In genomic region chr4:93719552-93719951, GRCh38 we compare ENCODE assay signal across 26 cellular contexts.
A peak's percentile ranks its signal among the peaks of the same experiment; 100 is the strongest.
DNase-seq lines count a peak whose midpoint lies in the region; ATAC-seq, FAIRE-seq and TF ChIP-seq lines count a peak whose summit lies in the region.
"Had no signal": no experiment of that assay in that cellular context is flagged by ENCODE, and none has a peak within 500 bp of the region (broad histone marks: within the 10 kb centered on the region; RNA-seq: fewer than 3 reads in every experiment).

No MANE protein-coding gene starts in this region.

- no peak for TF ChIP-seq POLR2A in IMR-90 (IDR thresholded peaks at IDR 0.05; ENCODE audit: low read depth, low read length)

- no peaks in the 10 kb centered on the region for H3K27me3 ChIP-seq in IMR-90 (ENCODE audit: control insufficient read depth, insufficient read depth, low read length)
- H3K27me3 ChIP-seq in bronchial epithelial cell (ENCODE audit: control insufficient read depth, insufficient read depth, low read length): no peaks in the 10 kb centered on the region
- H3K27me3 ChIP-seq: SJSA1 had no signal

- H3K79me1 ChIP-seq in IMR-90 (ENCODE audit: low read depth in 1 of 2, low read length in 2 of 2): no peaks in the 10 kb centered on the region

- no peak for TF ChIP-seq CTCF in IMR-90 (conservative IDR thresholded peaks at IDR 0.05; ENCODE audit: low read depth, low read length)
- TF ChIP-seq CTCF in bronchial epithelial cell (IDR thresholded peaks at IDR 0.05; ENCODE audit: insufficient read depth, low read length, severe bottlenecking): no peak

- no peaks in the 10 kb centered on the region for H3K4me1 ChIP-seq in IMR-90 (ENCODE audit: control insufficient read depth, insufficient read depth, low read length)
- H3K4me1 ChIP-seq: BE2C, HAP-1, SJSA1 had no signal

- H3K9ac ChIP-seq in IMR-90 (ENCODE audit: low read depth, low read length): no peak overlapping the region

- no peak overlapping the region for H4K5ac ChIP-seq in IMR-90 (ENCODE audit: low read depth, low read length)

- no peak overlapping the region for H2BK20ac ChIP-seq in IMR-90 (ENCODE audit: low read depth, low read length)

- DNase-seq in DMS53 (lab: John Stamatoyannopoulos, UW) (peak; percentile 33), IMR-90 (peak; percentile 17), bronchial epithelial cell (ENCODE audit: low read depth) (peak; percentile 85), kidney tubule cell (ENCODE audit: low spot score) (peak; percentile 67), amygdala (lab: John Stamatoyannopoulos, UW) (no peak)
- DNase-seq: 8988T; ACHN; BE2C; Calu3; CD8-positive, alpha-beta memory T cell; GOT3; Karpas-422; NCI-H1092; NCI-H1417 treated with DMSO at 0.1 percent for 48 hours; NCI-H187 treated with DMSO at 0.1 percent for 48 hours; NCI-H446; NCI-H524 treated with DMSO at 0.1 percent for 48 hours; NCI-H82; NK-92 treated with Interleukin-12 subunit alpha and Interleukin-12 subunit beta, amount 100 ng/mL, for 24 hours; PC-9; Right ventricle myocardium superior had no signal

- H3K56ac ChIP-seq in IMR-90 (ENCODE audit: extremely low read depth, insufficient read depth, low read length): no peak overlapping the region

- H3K4me2 ChIP-seq in IMR-90 (ENCODE audit: low read depth, low read length): no peak overlapping the region
- H3K4me2 ChIP-seq: PC-9 had no signal

- no peak for FAIRE-seq in bronchial epithelial cell (lab: Jason Lieb, UNC)
- FAIRE-seq: GM18507 had no signal

- no peak overlapping the region for H4K8ac ChIP-seq in IMR-90 (ENCODE audit: low read depth in 2 of 2, low read length in 2 of 2)

- no peak overlapping the region for H3K18ac ChIP-seq in IMR-90 (ENCODE audit: low read depth, low read length)

- H2AFZ ChIP-seq in IMR-90 (replicated peaks; ENCODE audit: low read length, poor library complexity): no peak overlapping the region
- H2AFZ ChIP-seq: PC-9 had no signal

- no peaks in the 10 kb centered on the region for H3K9me1 ChIP-seq in IMR-90 (ENCODE audit: insufficient read depth, low read length)

- CTCF ChIA-PET in IMR-90 (lab: Yijun Ruan, JAX): interaction anchor here (0.6 kb wide), 1 partner anchor 9 kb away, joined by 3 read pairs; no protein-coding TSS in a partner anchor

- H3K14ac ChIP-seq in IMR-90 (replicated peaks; ENCODE audit: low read depth, low read length): no peak overlapping the region

- H2BK120ac ChIP-seq in IMR-90 (ENCODE audit: low read depth, low read length): no peak overlapping the region

- H3K4me3 ChIP-seq in IMR-90 (ENCODE audit: insufficient read depth, low read depth, low read length) (no peak overlapping the region), bronchial epithelial cell (ENCODE audit: low read depth, low read length) (no peak overlapping the region)
- H3K4me3 ChIP-seq: HAP-1, PC-9, SJSA1 had no signal

- H2BK15ac ChIP-seq in IMR-90 (ENCODE audit: low read depth, low read length): no peak overlapping the region

- no peak overlapping the region for H4K91ac ChIP-seq in IMR-90 (ENCODE audit: insufficient read depth, low read depth, low read length)

- no peak overlapping the region for H2AK9ac ChIP-seq in IMR-90 (replicated peaks; ENCODE audit: low read depth, low read length, poor library complexity)

- H4K20me1 ChIP-seq in IMR-90 (ENCODE audit: insufficient read depth, low read length): no peaks in the 10 kb centered on the region

- H3K4ac ChIP-seq in IMR-90 (ENCODE audit: low read depth, low read length): no peak overlapping the region

- no peak overlapping the region for H3K23ac ChIP-seq in IMR-90 (ENCODE audit: low read depth, low read length)

- POLR2A ChIA-PET in IMR-90 (lab: Charles Lee; ENCODE audit: unreplicated experiment): no interaction called here

- in situ Hi-C loops in IMR-90 (cut with MboI; ENCODE audit: low sequenced_read_pairs): no loop called here

- H2BK5ac ChIP-seq in IMR-90 (ENCODE audit: low read depth, low read length, poor library complexity, severe bottlenecking): no peak overlapping the region

- ATAC-seq in IMR-90 (ENCODE audit: low read depth) (no peak), HG02588 (IDR thresholded peaks at IDR 0.05; ENCODE audit: unreplicated experiment) (no peak), GM21423 (IDR thresholded peaks at IDR 0.05; ENCODE audit: unreplicated experiment) (no peak)

- BruUV-seq in IMR-90 (replicated peaks; lab: Mats Ljungman, UMichigan): no TSS peak

- no peaks in the 10 kb centered on the region for H3K9me3 ChIP-seq in IMR-90 (ENCODE audit: control insufficient read depth, insufficient read depth, low read length)
- H3K9me3 ChIP-seq: BE2C, HAP-1, SJSA1 had no signal

- dilution Hi-C loops in IMR-90 (cut with HindIII; ENCODE audit: low sequenced_read_pairs, unreplicated experiment): no loop called here

- no peak overlapping the region for H2AK5ac ChIP-seq in IMR-90 (ENCODE audit: low read depth, low read length)

- no peaks in the 10 kb centered on the region for H3K36me3 ChIP-seq in IMR-90 (ENCODE audit: control insufficient read depth, insufficient read depth, low read length)
- H3K36me3 ChIP-seq in bronchial epithelial cell (ENCODE audit: control insufficient read depth, insufficient read depth, low read length): no peaks in the 10 kb centered on the region
- H3K36me3 ChIP-seq: BE2C, HAP-1, SJSA1 had no signal

- intact Hi-C loops in IMR-90 (cut with micrococcal nuclease): no loop called here

- H3K27ac ChIP-seq in IMR-90 (ENCODE audit: insufficient read depth, low read length): no peak overlapping the region
- H3K27ac ChIP-seq: PC-9, SJSA1 had no signal

- TF ChIP-seq RAD21 in IMR-90 (IDR thresholded peaks at IDR 0.05; ENCODE audit: low read length): no peak

TF ChIP-seq in IMR-90, 13 proteins besides CTCF, POLR2A, EP300 and RAD21:
- TF ChIP-seq NFE2L2 (IDR thresholded peaks at IDR 0.05; ENCODE audit: low read depth, low read length) (no peak), CHD1 (IDR thresholded peaks at IDR 0.05; ENCODE audit: low read depth, low read length) (no peak), MXI1 (IDR thresholded peaks at IDR 0.05; ENCODE audit: borderline replicate concordance, low read depth, low read length) (no peak), RFX5 (IDR thresholded peaks at IDR 0.05; ENCODE audit: low read depth, low read length) (no peak), BHLHE40 (IDR thresholded peaks at IDR 0.05; ENCODE audit: low read depth, low read length) (no peak), SMC3 (IDR thresholded peaks at IDR 0.05; ENCODE audit: low read depth, low read length) (no peak), ELK1 (IDR thresholded peaks at IDR 0.05; ENCODE audit: borderline replicate concordance, low read depth, low read length) (no peak), MAFK (IDR thresholded peaks at IDR 0.05; ENCODE audit: low read depth, low read length) (no peak), CEBPB (IDR thresholded peaks at IDR 0.05; ENCODE audit: low read depth, low read length) (no peak), FOS (IDR thresholded peaks at IDR 0.05; ENCODE audit: low read depth, low read length) (no peak), MAZ (IDR thresholded peaks at IDR 0.05; ENCODE audit: borderline replicate concordance, low read depth, low read length) (no peak), RCOR1 (IDR thresholded peaks at IDR 0.05; ENCODE audit: insufficient replicate concordance, low read length) (no peak), USF2 (IDR thresholded peaks at IDR 0.05; ENCODE audit: low read depth, low read length) (no peak)

Comparison
In these comparisons a context has a peak if more than half of its experiments do, and no peak if none do; other contexts are left out.
1. DNase-seq: peak in DMS53 (single experiment), IMR-90 (single experiment), bronchial epithelial cell (single experiment) and kidney tubule cell (single experiment); none in amygdala (0 of 56).